1 cellular context compared by ENCODE assay signal in genomic region chr19:2756921-2757881, GRCh38.
TF ChIP-seq lines count a peak whose summit lies in the region.

No MANE protein-coding gene starts in this region.

TF ChIP-seq in GM12878, 131 proteins besides CTCF, POLR2A, EP300 and RAD21:
- no peak for TF ChIP-seq WRNIP1 (IDR thresholded peaks at IDR 0.05; ENCODE audit: borderline replicate concordance, low read depth, low read length)
- no peak for TF ChIP-seq BCL11A (IDR thresholded peaks at IDR 0.05; ENCODE audit: low read depth, low read length)
- no peak for TF ChIP-seq RUNX3 (IDR thresholded peaks at IDR 0.05; ENCODE audit: low read length)
- no peak for TF ChIP-seq TCF7 (IDR thresholded peaks at IDR 0.05; ENCODE audit: borderline replicate concordance)
- TF ChIP-seq SUZ12 (IDR thresholded peaks at IDR 0.05; ENCODE audit: unreplicated experiment), result no peak
- no peak for TF ChIP-seq JUND (IDR thresholded peaks at IDR 0.05; ENCODE audit: low read depth, low read length)
- no peak for TF ChIP-seq GABPA (IDR thresholded peaks at IDR 0.05; ENCODE audit: low read depth)
- no peak for TF ChIP-seq RCOR1 (conservative IDR thresholded peaks at IDR 0.05; ENCODE audit: low read depth, low read length)
- TF ChIP-seq HDAC6 (IDR thresholded peaks at IDR 0.05; ENCODE audit: unreplicated experiment), result no peak
- no peak for TF ChIP-seq SPI1 (IDR thresholded peaks at IDR 0.05; ENCODE audit: borderline replicate concordance, insufficient read depth, low read depth, low read length)
- no peak for TF ChIP-seq ZZZ3 (IDR thresholded peaks at IDR 0.05; ENCODE audit: control insufficient read depth, insufficient read length, low read depth)
- TF ChIP-seq IKZF1 (conservative IDR thresholded peaks at IDR 0.05), result no peak
- TF ChIP-seq PRDM15 (CRISPR knock-in tag; IDR thresholded peaks at IDR 0.05), result no peak
- TF ChIP-seq E2F8 (IDR thresholded peaks at IDR 0.05; ENCODE audit: low read depth, partially characterized antibody), result no peak
- no peak for TF ChIP-seq SRF (IDR thresholded peaks at IDR 0.05; ENCODE audit: low read depth in 2 of 2, low read length in 2 of 2)
